Comparison of ENCODE assay signal across 23 cellular contexts in the genomic region with DNA sequence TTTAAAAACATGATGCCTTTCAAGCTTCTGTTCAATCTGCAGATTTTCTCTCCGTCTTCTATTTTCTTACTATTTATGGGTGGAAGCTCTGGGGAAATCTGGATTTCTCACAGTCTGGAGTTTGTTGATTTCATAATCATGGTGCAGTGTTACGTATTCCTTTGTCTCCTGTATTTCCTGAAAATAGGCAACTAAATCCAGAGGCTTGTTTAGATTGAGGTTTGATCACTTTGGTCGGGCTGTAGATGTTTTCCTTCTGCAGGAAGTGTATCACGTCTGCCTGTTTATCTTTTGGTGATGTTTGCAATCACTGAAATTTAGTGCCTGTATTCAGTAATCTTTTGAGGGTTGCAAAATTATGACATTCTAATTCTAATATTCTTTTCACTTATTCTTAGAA.
"Had no signal": no experiment of that assay in that cellular context is flagged by ENCODE, and none has a peak within 500 bp of the region (broad histone marks: within the 10 kb centered on the region; RNA-seq: fewer than 3 reads in every experiment).

No MANE protein-coding gene starts in this region.

- H3K36me3 ChIP-seq: esophagus muscularis mucosa, neutrophil, spleen, thoracic aorta, transverse colon had no signal

- H3K27ac ChIP-seq: epithelial cell of prostate, esophagus muscularis mucosa, neutrophil, parathyroid adenoma, spleen, thoracic aorta, transverse colon had no signal

- H3K9ac ChIP-seq: parathyroid adenoma had no signal

- H3K4me3 ChIP-seq: esophagus muscularis mucosa, lung, spleen, thoracic aorta, transverse colon had no signal

- ATAC-seq: effector memory CD8-positive, alpha-beta T cell; left lobe of liver; naive thymus-derived CD8-positive, alpha-beta T cell; sciatic nerve; stimulated activated memory B cell treated with anti-CD40 and anti-IgM and Interleukin-4, amounts not matched to agents 10 μg/mL and 1 μg/mL and 100 μg/mL, for 72 hours; stimulated activated naive CD8-positive, alpha-beta T cell treated with anti-CD3 and anti-CD28 coated beads, Interleukin-15, Interleukin-2, amounts not matched to agents 100 U/mL and 50 U/mL, for 24 hours had no signal

- DNase-seq: caudate nucleus; cerebellar nuclear complex; cortex of kidney; effector memory CD8-positive, alpha-beta T cell; kidney; mesendoderm; midbrain; naive thymus-derived CD8-positive, alpha-beta T cell; spleen; stimulated activated CD4-positive, alpha-beta T cell treated with anti-CD3 and anti-CD28 coated beads, Interleukin-4, amount 100 ng/mL, for 4 hours; stimulated activated naive CD8-positive, alpha-beta T cell treated with anti-CD3 and anti-CD28 coated beads, Interleukin-15, Interleukin-2, amounts not matched to agents 100 U/mL and 50 U/mL, for 24 hours; substantia nigra; transverse colon had no signal

- H3K4me1 Mint-ChIP-seq: naive thymus-derived CD8-positive, alpha-beta T cell; stimulated activated memory B cell treated with anti-CD40 and anti-IgM and Interleukin-4, amounts not matched to agents 10 μg/mL and 1 μg/mL and 100 μg/mL, for 72 hours had no signal

- H2AFZ ChIP-seq: parathyroid adenoma had no signal

- H3K4me3 Mint-ChIP-seq: effector memory CD8-positive, alpha-beta T cell; naive thymus-derived CD8-positive, alpha-beta T cell; stimulated activated memory B cell treated with anti-CD40 and anti-IgM and Interleukin-4, amounts not matched to agents 10 μg/mL and 1 μg/mL and 100 μg/mL, for 72 hours had no signal

- H3K27me3 Mint-ChIP-seq: effector memory CD8-positive, alpha-beta T cell; naive thymus-derived CD8-positive, alpha-beta T cell; progenitor cell of endocrine pancreas; stimulated activated memory B cell treated with anti-CD40 and anti-IgM and Interleukin-4, amounts not matched to agents 10 μg/mL and 1 μg/mL and 100 μg/mL, for 72 hours had no signal

- H3K27me3 ChIP-seq: esophagus muscularis mucosa, neutrophil, spleen, transverse colon had no signal

- H3K4me1 ChIP-seq: esophagus muscularis mucosa, parathyroid adenoma, spleen, transverse colon had no signal

- H3K27ac Mint-ChIP-seq: effector memory CD8-positive, alpha-beta T cell; naive thymus-derived CD8-positive, alpha-beta T cell; progenitor cell of endocrine pancreas; stimulated activated memory B cell treated with anti-CD40 and anti-IgM and Interleukin-4, amounts not matched to agents 10 μg/mL and 1 μg/mL and 100 μg/mL, for 72 hours had no signal

- H3K9me3 ChIP-seq: esophagus muscularis mucosa, neutrophil, spleen, thoracic aorta, transverse colon had no signal

- H3K36me3 Mint-ChIP-seq: naive thymus-derived CD8-positive, alpha-beta T cell; stimulated activated memory B cell treated with anti-CD40 and anti-IgM and Interleukin-4, amounts not matched to agents 10 μg/mL and 1 μg/mL and 100 μg/mL, for 72 hours had no signal
